Comparison of ENCODE assay signal across 19 cellular contexts in the genomic region with DNA sequence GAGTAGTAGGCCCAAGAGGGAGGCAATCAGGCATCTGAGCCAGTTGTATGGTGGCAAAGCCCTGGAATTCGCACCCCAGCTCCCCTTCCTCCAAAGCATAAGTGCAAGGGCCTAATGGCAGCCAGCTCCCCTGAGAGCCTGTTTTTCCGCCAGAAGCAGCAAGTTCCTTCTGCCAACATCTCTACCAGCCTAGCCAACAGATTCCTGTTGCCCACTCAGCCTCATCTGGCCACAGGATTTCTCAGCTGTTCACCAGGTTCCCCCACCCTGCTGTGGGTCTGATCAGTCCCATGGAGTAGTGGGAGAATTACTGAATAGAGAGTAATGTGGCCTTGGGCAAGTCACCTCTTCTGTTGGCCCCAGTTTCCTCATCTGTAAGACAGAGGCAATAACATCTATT.
"Had no signal": no experiment of that assay in that cellular context is flagged by ENCODE, and none has a peak within 500 bp of the region (broad histone marks: within the 10 kb centered on the region; RNA-seq: fewer than 3 reads in every experiment).

No MANE protein-coding gene starts in this region.

- H3K27ac ChIP-seq: heart left ventricle, left lung, neutrophil, skin epidermis, testis, transverse colon had no signal

- DNase-seq: effector memory CD4-positive, alpha-beta T cell; heart left ventricle; hippocampal formation; left lung; mesenchymal stem cell; midbrain; naive thymus-derived CD4-positive, alpha-beta T cell; posterior cingulate gyrus; stimulated activated CD4-positive, alpha-beta T cell treated with anti-CD3 and anti-CD28 coated beads, Interleukin-2, amount 100 ng/mL, for 24 hours; stimulated activated CD4-positive, alpha-beta T cell treated with anti-CD3 and anti-CD28 coated beads, Interleukin-4, amount 100 ng/mL, for 4 hours; stimulated activated naive B cell treated with anti-CD40 and anti-IgM and Interleukin-4, amounts not matched to agents 10 μg/mL and 1 μg/mL and 100 μg/mL, for 72 hours; stimulated activated naive CD8-positive, alpha-beta T cell treated with anti-CD3 and anti-CD28 coated beads, Interleukin-15, amount 100 ng/mL, for 72 hours; testis; transverse colon had no signal

- H3K27me3 ChIP-seq: heart left ventricle, neutrophil, testis, transverse colon had no signal

- H3K4me3 ChIP-seq: heart left ventricle, left lung, lung, skin epidermis, testis, transverse colon had no signal

- H3K4me1 Mint-ChIP-seq: naive thymus-derived CD4-positive, alpha-beta T cell; stimulated activated naive B cell treated with anti-CD40 and anti-IgM and Interleukin-4, amounts not matched to agents 10 μg/mL and 1 μg/mL and 100 μg/mL, for 72 hours; stimulated activated naive CD8-positive, alpha-beta T cell treated with anti-CD3 and anti-CD28 coated beads, Interleukin-15, amount 100 ng/mL, for 72 hours had no signal

- H3K4me1 ChIP-seq: left lung, testis, transverse colon had no signal

- H3K9me3 ChIP-seq: heart left ventricle, left lung, neutrophil, testis, transverse colon had no signal

- H3K36me3 Mint-ChIP-seq: naive thymus-derived CD4-positive, alpha-beta T cell; stimulated activated naive B cell treated with anti-CD40 and anti-IgM and Interleukin-4, amounts not matched to agents 10 μg/mL and 1 μg/mL and 100 μg/mL, for 72 hours had no signal

- H3K36me3 ChIP-seq: heart left ventricle, left lung, neutrophil, transverse colon had no signal

- ATAC-seq: esophagus mucosa; heart left ventricle; left lung; naive thymus-derived CD4-positive, alpha-beta T cell; sciatic nerve; stimulated activated naive B cell treated with anti-CD40 and anti-IgM and Interleukin-4, amounts not matched to agents 10 μg/mL and 1 μg/mL and 100 μg/mL, for 72 hours; stimulated activated naive CD8-positive, alpha-beta T cell treated with anti-CD3 and anti-CD28 coated beads, Interleukin-15, amount 100 ng/mL, for 72 hours had no signal

- H3K4me3 Mint-ChIP-seq: naive thymus-derived CD4-positive, alpha-beta T cell; stimulated activated naive B cell treated with anti-CD40 and anti-IgM and Interleukin-4, amounts not matched to agents 10 μg/mL and 1 μg/mL and 100 μg/mL, for 72 hours; stimulated activated naive CD8-positive, alpha-beta T cell treated with anti-CD3 and anti-CD28 coated beads, Interleukin-15, amount 100 ng/mL, for 72 hours had no signal

- H3K27ac Mint-ChIP-seq: naive thymus-derived CD4-positive, alpha-beta T cell; stimulated activated naive B cell treated with anti-CD40 and anti-IgM and Interleukin-4, amounts not matched to agents 10 μg/mL and 1 μg/mL and 100 μg/mL, for 72 hours; stimulated activated naive CD8-positive, alpha-beta T cell treated with anti-CD3 and anti-CD28 coated beads, Interleukin-15, amount 100 ng/mL, for 72 hours had no signal

- H3K9me3 Mint-ChIP-seq: naive thymus-derived CD4-positive, alpha-beta T cell; stimulated activated naive CD8-positive, alpha-beta T cell treated with anti-CD3 and anti-CD28 coated beads, Interleukin-15, amount 100 ng/mL, for 72 hours had no signal
